ENCODE assay signal across 10 cellular contexts in genomic region chr12:31773867-31774266, GRCh38. TPM values are rescaled to one million over a fixed set of nuclear protein-coding genes. Genes with fewer than 3 reads are reported as not detected.
DNase-seq lines count a peak whose midpoint lies in the region; ATAC-seq, FAIRE-seq and TF ChIP-seq lines count a peak whose summit lies in the region.
"Had no signal": no experiment of that assay in that cellular context is flagged by ENCODE, and none has a peak within 500 bp of the region (broad histone marks: within the 10 kb centered on the region; RNA-seq: fewer than 3 reads in every experiment).

No MANE protein-coding gene starts in this region.

- no peaks in the 10 kb centered on the region for H3K9me3 ChIP-seq in SK-N-SH
- no peaks in the 10 kb centered on the region for H3K9me3 ChIP-seq in mucosa of descending colon
- H3K9me3 ChIP-seq in prostate gland: no peaks in the 10 kb centered on the region

- DNase-seq in GM12891 (ENCODE audit: insufficient read length, low spot score) (no peak), SK-N-SH (peak; percentile 26), mucosa of descending colon (no peak), prostate gland (ENCODE audit: low spot score) (no peak), NCI-H2029 treated with DMSO at 0.1 percent for 48 hours (lab: John Stamatoyannopoulos, UW) (no peak), D341Med (ENCODE audit: low spot score) (no peak)
- DNase-seq: activated T-cell treated with anti-CD3 and anti-CD28 coated beads, Interleukin-2, amount 50 U/mL, for 1 hour had no signal

- H3K79me2 ChIP-seq in SK-N-SH (ENCODE audit: insufficient read depth): no peaks in the 10 kb centered on the region

- peak; percentile 57 for FAIRE-seq in GM12891 (lab: Jason Lieb, UNC)

- H4K20me1 ChIP-seq in SK-N-SH (ENCODE audit: insufficient read depth): no peaks in the 10 kb centered on the region

- intact Hi-C loops in mucosa of descending colon (cut with DNase I, micrococcal nuclease) (no loop called here), prostate gland (cut with DNase I) (no loop called here)

- H3K27me3 ChIP-seq in SK-N-SH (ENCODE audit: insufficient read depth) (no peaks in the 10 kb centered on the region), prostate gland (replicated peaks; ENCODE audit: insufficient read depth) (no peaks in the 10 kb centered on the region)

- TF ChIP-seq POLR2A in GM12891 (IDR thresholded peaks at IDR 0.05; ENCODE audit: low read depth, low read length): no peak
- no peak for TF ChIP-seq POLR2A in prostate gland (IDR thresholded peaks at IDR 0.05)

- TF ChIP-seq CTCF in SK-N-SH (IDR thresholded peaks at IDR 0.05): no peak
- TF ChIP-seq CTCF in mucosa of descending colon (IDR thresholded peaks at IDR 0.05): no peak
- no peak for TF ChIP-seq CTCF in prostate gland (IDR thresholded peaks at IDR 0.05)

- no peak for TF ChIP-seq EP300 in SK-N-SH (IDR thresholded peaks at IDR 0.05; ENCODE audit: borderline replicate concordance in 1 of 2, low read depth in 1 of 2, low read length in 1 of 2)

- H3F3A ChIP-seq in SK-N-SH (replicated peaks; ENCODE audit: insufficient read depth): no peaks in the 10 kb centered on the region

- no peak overlapping the region for H3K9ac ChIP-seq in SK-N-SH

- ATAC-seq in GM21786 (IDR thresholded peaks at IDR 0.05; ENCODE audit: unreplicated experiment): peak; percentile 71
- ATAC-seq in mucosa of descending colon: peak; percentile 45
- ATAC-seq in HG03045 (IDR thresholded peaks at IDR 0.05; ENCODE audit: unreplicated experiment): no peak

- H2AFZ ChIP-seq in SK-N-SH (ENCODE audit: low read depth): no peak overlapping the region

- H3K27ac ChIP-seq in SK-N-SH (ENCODE audit: low read depth in 2 of 2, low read length in 1 of 2) (no peak overlapping the region), prostate gland (no peak overlapping the region)
- H3K27ac ChIP-seq: SK-N-MC had no signal

- no peaks in the 10 kb centered on the region for H3K36me3 ChIP-seq in SK-N-SH (replicated peaks in 1 of 2; ENCODE audit: control insufficient read depth in 1 of 2, insufficient read depth in 2 of 2, low read length in 1 of 2)
- no peaks in the 10 kb centered on the region for H3K36me3 ChIP-seq in mucosa of descending colon (ENCODE audit: low read depth)
- H3K36me3 ChIP-seq in prostate gland: no peaks in the 10 kb centered on the region

- H3K9me2 ChIP-seq in SK-N-SH: no peaks in the 10 kb centered on the region

- WGBS in SK-N-SH (ENCODE audit: low lambda C conversion rate): 87% methylated on average over 2 of the region's 2 CpGs
- 48% methylated on average over 2 of the region's 2 CpGs for WGBS in prostate gland

- POLR2A ChIA-PET in SK-N-SH (lab: Yijun Ruan, JAX): no interaction called here

- H3K4me1 ChIP-seq in SK-N-SH (ENCODE audit: control insufficient read depth in 1 of 2, insufficient read depth in 2 of 2, low read depth in 1 of 2, low read length in 1 of 2) (peaks cover 0 to 9% of the 10 kb centered on the region in 2 experiments; a peak in 1 of 4 replicates), mucosa of descending colon (ENCODE audit: low read depth) (no peaks in the 10 kb centered on the region), prostate gland (replicated peaks) (no peaks in the 10 kb centered on the region)

- H3K4me3 ChIP-seq in SK-N-SH (ENCODE audit: low read depth in 2 of 2, low read length in 1 of 2) (no peak overlapping the region), mucosa of descending colon (no peak overlapping the region), prostate gland (no peak overlapping the region)
- H3K4me3 ChIP-seq: SK-N-MC had no signal

- H3K4me2 ChIP-seq in SK-N-SH: no peak overlapping the region

- no peak for TF ChIP-seq RAD21 in SK-N-SH (IDR thresholded peaks at IDR 0.05; ENCODE audit: low read length)

- CTCF ChIA-PET in SK-N-SH (lab: Yijun Ruan, JAX): no interaction called here

TF ChIP-seq in GM12891, 5 proteins besides CTCF, POLR2A, EP300 and RAD21:
- TF ChIP-seq PAX5 (IDR thresholded peaks at IDR 0.05; ENCODE audit: insufficient read depth, low read length, severe bottlenecking) (no peak), POU2F2 (IDR thresholded peaks at IDR 0.05; ENCODE audit: low read depth, low read length) (no peak), SPI1 (IDR thresholded peaks at IDR 0.05; ENCODE audit: low read depth, low read length) (peak; percentile 77), POLR2AphosphoS5 (IDR thresholded peaks at IDR 0.05; ENCODE audit: low read depth, low read length) (no peak), TAF1 (IDR thresholded peaks at IDR 0.05; ENCODE audit: low read depth, low read length) (no peak)

TF ChIP-seq in SK-N-SH, 30 proteins besides CTCF, POLR2A, EP300 and RAD21:
- TF ChIP-seq, protein P1, sequence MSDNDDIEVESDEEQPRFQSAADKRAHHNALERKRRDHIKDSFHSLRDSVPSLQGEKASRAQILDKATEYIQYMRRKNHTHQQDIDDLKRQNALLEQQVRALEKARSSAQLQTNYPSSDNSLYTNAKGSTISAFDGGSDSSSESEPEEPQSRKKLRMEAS (IDR thresholded peaks at IDR 0.05; ENCODE audit: low read depth): no peak
- TF ChIP-seq TCF12 (IDR thresholded peaks at IDR 0.05) (no peak), RFX5 (IDR thresholded peaks at IDR 0.05; ENCODE audit: low read length) (no peak), RXRA (IDR thresholded peaks at IDR 0.05; ENCODE audit: borderline replicate concordance, low read depth) (no peak), GATA2 (CRISPR knock-in tag; IDR thresholded peaks at IDR 0.05) (no peak), FOSL2 (IDR thresholded peaks at IDR 0.05; ENCODE audit: borderline replicate concordance, low read depth) (no peak), ELF1 (IDR thresholded peaks at IDR 0.05) (no peak), TEAD4 (IDR thresholded peaks at IDR 0.05; ENCODE audit: borderline replicate concordance, insufficient read depth) (no peak), CHD2 (IDR thresholded peaks at IDR 0.05; ENCODE audit: low read length, partially characterized antibody) (no peak), YY1 (IDR thresholded peaks at IDR 0.05; ENCODE audit: low read depth) (no peak), TAF1 (IDR thresholded peaks at IDR 0.05; ENCODE audit: borderline replicate concordance, low read depth, low read length) (no peak), MEF2A (IDR thresholded peaks at IDR 0.05; ENCODE audit: borderline replicate concordance, low read depth) (no peak), NRF1 (IDR thresholded peaks at IDR 0.05; ENCODE audit: low read depth, low read length) (no peak)

RNA-seq across cellular contexts. Expression of gene AMN1, which starts 45.0 kb away (rescaled TPM):
- polyA plus RNA-seq in GM12891 (2012; ENCODE audit: low read depth, missing spikeins): 3.4 TPM
- 8.6 and 11.6 TPM in 2 replicates for polyA plus RNA-seq in SK-N-SH (2012; rRNA removed)
- 14.1 and 20.2 TPM in 2 replicates for polyA plus RNA-seq in SK-N-SH (2012; cell fraction: cytosol; rRNA removed)
- 4.7 and 7.5 TPM in 2 replicates for polyA plus RNA-seq in SK-N-SH (2012; cell fraction: nucleus; rRNA removed)
- total RNA-seq in mucosa of descending colon: 1 to 10 TPM; 3.1 to 7.3 (median 3.2) TPM
- 10 to 100 TPM; 11.9 to 31.9 TPM for total RNA-seq in prostate gland
